In genomic region chr2:144515694-144516416, GRCh38 we compare ENCODE assay signal across 8 cellular contexts. TPM values are rescaled to one million over a fixed set of nuclear protein-coding genes. Genes with fewer than 3 reads are reported as not detected.
DNase-seq lines count a peak whose midpoint lies in the region; ATAC-seq, FAIRE-seq and TF ChIP-seq lines count a peak whose summit lies in the region.

No MANE protein-coding gene starts in this region.

- H3K27ac ChIP-seq in BLaER1 treated with 17β-estradiol and CSF1 and Interleukin-3, amounts not matched to agents 10 nM and 100 nM, result peak overlapping the region; percentile 94 to 100 (median 99)
- peak overlapping the region in 3 of 4 donors; percentile 44 to 79 (median 76) for H3K27ac ChIP-seq in pancreas

- peak overlapping the region; percentile 97 for H3K27ac Mint-ChIP-seq in glutamatergic neuron (ENCODE audit: unreplicated experiment)

- 0 out of 22 replicates have a peak, but pooled peaks cover 0 to 4% (median 0%) of the 10 kb centered on the region in 11 experiments for H3K9me3 ChIP-seq in BLaER1 treated with 17β-estradiol and CSF1 and Interleukin-3, amounts not matched to agents 10 nM and 100 nM (replicated peaks in 1 of 11)
- H3K9me3 ChIP-seq in pancreas, result no peaks in the 10 kb centered on the region

- FAIRE-seq in pancreas (lab: Jason Lieb, UNC), result no peak

- H3K27me3 Mint-ChIP-seq in glutamatergic neuron (ENCODE audit: unreplicated experiment), result peaks cover 11% of the 10 kb centered on the region

- peak overlapping the region; percentile 71 to 95 (median 85) for H3K4me3 ChIP-seq in BLaER1 treated with 17β-estradiol and CSF1 and Interleukin-3, amounts not matched to agents 10 nM and 100 nM
- H3K4me3 ChIP-seq in pancreas, result peak overlapping the region in 3 of 4 donors; percentile 13 to 60 (median 20)

- DNase-seq in Kasumi-1 (lab: John Stamatoyannopoulos, UW) (peak; percentile 58 to 76), glutamatergic neuron (peak; percentile 65), pancreas (peak in 2 of 6 donors; percentile 57 to 66), cortex of kidney (lab: John Stamatoyannopoulos, UW) (no peak)
- peak; percentile 54 to 60 for DNase-seq in activated T-cell treated with anti-CD3 and anti-CD28 coated beads, Interleukin-2, amount 50 U/mL, for 48 hours

- H3K9me3 Mint-ChIP-seq in glutamatergic neuron (ENCODE audit: unreplicated experiment), result peaks cover 15% of the 10 kb centered on the region

- intact Hi-C loops in pancreas (cut with DNase I), result no loop called here

- peaks cover 41% of the 10 kb centered on the region for H3K4me1 Mint-ChIP-seq in glutamatergic neuron (ENCODE audit: low read depth, unreplicated experiment)

- H4K20me1 ChIP-seq in BLaER1 treated with 17β-estradiol and CSF1 and Interleukin-3, amounts not matched to agents 10 nM and 100 nM, result peaks cover 24 to 61% (median 40%) of the 10 kb centered on the region in 11 experiments; a peak in 21 of 22 replicates

- H3K27me3 ChIP-seq in BLaER1 treated with 17β-estradiol and CSF1 and Interleukin-3, amounts not matched to agents 10 nM and 100 nM, result no peaks in the 10 kb centered on the region
- H3K27me3 ChIP-seq in pancreas, result peaks cover 0 to 21% (median 0%) of the 10 kb centered on the region in 4 donors

- ATAC-seq in pancreas (peak in 3 of 4 donors; percentile 3 to 9 (median 5)), HG02938 (IDR thresholded peaks at IDR 0.05; ENCODE audit: unreplicated experiment) (no peak), HG03571 (IDR thresholded peaks at IDR 0.05; ENCODE audit: unreplicated experiment) (no peak)

- H3K4me2 ChIP-seq in BLaER1 treated with 17β-estradiol and CSF1 and Interleukin-3, amounts not matched to agents 10 nM and 100 nM, result peak overlapping the region; percentile 87 to 100 (median 95)

- H3K4me1 ChIP-seq in BLaER1 treated with 17β-estradiol and CSF1 and Interleukin-3, amounts not matched to agents 10 nM and 100 nM, result peaks cover 0 to 34% (median 24%) of the 10 kb centered on the region in 10 experiments; a peak in 17 of 20 replicates
- no peaks in the 10 kb centered on the region for H3K4me1 ChIP-seq in pancreas

- H3K36me3 ChIP-seq in BLaER1 treated with 17β-estradiol and CSF1 and Interleukin-3, amounts not matched to agents 10 nM and 100 nM, result peaks cover 66 to 78% (median 74%) of the 10 kb centered on the region in 11 experiments
- H3K36me3 ChIP-seq in pancreas, result no peaks in the 10 kb centered on the region

- peaks cover 6% of the 10 kb centered on the region for H3K36me3 Mint-ChIP-seq in glutamatergic neuron (ENCODE audit: unreplicated experiment)

- TF ChIP-seq CTCF in glutamatergic neuron (IDR thresholded peaks at IDR 0.05; ENCODE audit: partially characterized antibody, unreplicated experiment) (no peak), pancreas (IDR thresholded peaks at IDR 0.05) (no peak)

- 7 to 10% methylated on average over 49 to 50 of the region's 50 CpGs for WGBS in pancreas, 2 donors

- peak overlapping the region; percentile 96 to 100 (median 99) for H3K9ac ChIP-seq in BLaER1 treated with 17β-estradiol and CSF1 and Interleukin-3, amounts not matched to agents 10 nM and 100 nM

- H3K4me3 Mint-ChIP-seq in glutamatergic neuron (ENCODE audit: unreplicated experiment), result peak overlapping the region; percentile 93

RNA-seq across cellular contexts. Expression of gene ZEB2, which starts 4.1 kb away (rescaled TPM):
- total RNA-seq in glutamatergic neuron (ENCODE audit: unreplicated experiment) (121 TPM), pancreas (10 to 100 TPM in 3 of 6 donors, 1 to 10 TPM in 3; 4.3 to 38.6 (median 11.2) TPM)
- 1 to 10 TPM; 3.8 to 5.5 TPM for polyA plus RNA-seq in pancreas

Comparison
In these comparisons a context has a peak if more than half of its experiments do, and no peak if none do; other contexts are left out.
1. ATAC-seq: peak in pancreas (3 of 4); none in HG02938 (single experiment) and HG03571 (single experiment).